ENCODE assay signal across 9 cellular contexts in genomic region chr2:238263204-238264071, GRCh38. TPM values are rescaled to one million over a fixed set of nuclear protein-coding genes. Genes with fewer than 3 reads are reported as not detected.
DNase-seq lines count a peak whose midpoint lies in the region; ATAC-seq and TF ChIP-seq lines count a peak whose summit lies in the region.
"Had no signal": no experiment of that assay in that cellular context is flagged by ENCODE, and none has a peak within 500 bp of the region (broad histone marks: within the 10 kb centered on the region; RNA-seq: fewer than 3 reads in every experiment).

No MANE protein-coding gene starts in this region.

- H3F3A ChIP-seq in OCI-LY1 (ENCODE audit: insufficient read depth, low read length) = no peaks in the 10 kb centered on the region

- H3K9ac ChIP-seq in OCI-LY1 (ENCODE audit: low read length) (no peak overlapping the region), mucosa of stomach (ENCODE audit: low read length) (peak overlapping the region; percentile 20)

- CTCF ChIA-PET in Caco-2 (lab: Charles Lee) = interaction anchor here (0.6 to 1.7 kb wide), 23 partner anchors 8 to 788 kb away, joined by 3 to 13 read pairs (median 4); partner anchors contain the start of genes HES6 and SCLY

- peak; percentile 39 to 72 for TF ChIP-seq CTCF in Caco-2 (IDR thresholded peaks at IDR 0.05; ENCODE audit: insufficient read depth in 1 of 2, low read depth in 1 of 2, low read length in 1 of 2, severe bottlenecking in 1 of 2, unreplicated experiment in 1 of 2)
- peak; percentile 90 for TF ChIP-seq CTCF in OCI-LY1 (IDR thresholded peaks at IDR 0.05; ENCODE audit: low read length)
- peak; percentile 77 for TF ChIP-seq CTCF in epithelial cell of proximal tubule (conservative IDR thresholded peaks at IDR 0.05; ENCODE audit: low read depth, low read length)

- no peak overlapping the region for H2AFZ ChIP-seq in OCI-LY1 (ENCODE audit: low read length)

- no peaks in the 10 kb centered on the region for H3K9me2 ChIP-seq in OCI-LY1 (ENCODE audit: low read depth, low read length)

- H3K27me3 ChIP-seq in Caco-2 (replicated peaks; ENCODE audit: control insufficient read depth, insufficient read depth, low read length) (no peaks in the 10 kb centered on the region), OCI-LY1 (ENCODE audit: insufficient read depth, low read length) (no peaks in the 10 kb centered on the region), mucosa of stomach (ENCODE audit: control insufficient read depth, insufficient read depth, low read length) (no peaks in the 10 kb centered on the region)

- peak overlapping the region; percentile 40 for H3K27ac Mint-ChIP-seq in Caco-2 (ENCODE audit: unreplicated experiment)
- H3K27ac Mint-ChIP-seq: activated naive CD4-positive, alpha-beta T cell treated with anti-CD3 and anti-CD28 coated beads, Interleukin-2, amount 50 U/mL, for 24 hours had no signal

- no peaks in the 10 kb centered on the region for H3K9me3 Mint-ChIP-seq in Caco-2 (ENCODE audit: unreplicated experiment)
- H3K9me3 Mint-ChIP-seq: activated naive CD4-positive, alpha-beta T cell treated with anti-CD3 and anti-CD28 coated beads, Interleukin-2, amount 50 U/mL, for 24 hours had no signal

- H3K36me3 ChIP-seq in Caco-2 (ENCODE audit: control insufficient read depth, insufficient read depth, low read length) = no peaks in the 10 kb centered on the region; the same call in 1 of the 2 replicates
- 0 out of 2 replicates have a peak, but pooled peaks cover 8% of the 10 kb centered on the region for H3K36me3 ChIP-seq in OCI-LY1 (ENCODE audit: insufficient read depth, low read length)
- peaks cover 52% of the 10 kb centered on the region for H3K36me3 ChIP-seq in mucosa of stomach (ENCODE audit: control insufficient read depth, insufficient read depth, low read length)

- no peaks in the 10 kb centered on the region for H3K36me3 Mint-ChIP-seq in Caco-2 (ENCODE audit: insufficient read depth, unreplicated experiment)

- no peaks in the 10 kb centered on the region for H3K4me1 Mint-ChIP-seq in Caco-2 (ENCODE audit: low read depth, unreplicated experiment)

- H3K4me1 ChIP-seq in Caco-2 (peaks cover 5% of the 10 kb centered on the region), OCI-LY1 (ENCODE audit: insufficient read depth, low read length, severe bottlenecking) (no peaks in the 10 kb centered on the region), mucosa of stomach (ENCODE audit: control insufficient read depth, insufficient read depth, low read length) (peaks cover 17% of the 10 kb centered on the region)

- H3K4me2 ChIP-seq in OCI-LY1 (ENCODE audit: low read length) = no peak overlapping the region

- peak overlapping the region; percentile 53 for H3K4me3 Mint-ChIP-seq in Caco-2 (ENCODE audit: unreplicated experiment)
- H3K4me3 Mint-ChIP-seq: activated naive CD4-positive, alpha-beta T cell treated with anti-CD3 and anti-CD28 coated beads, Interleukin-2, amount 50 U/mL, for 24 hours had no signal

- no peaks in the 10 kb centered on the region for H4K20me1 ChIP-seq in OCI-LY1 (ENCODE audit: insufficient read depth, low read length)

- POLR2A ChIA-PET in Caco-2 (lab: Charles Lee) = interaction anchor here (0.6 to 1.3 kb wide), 4 partner anchors 24 to 78 kb away, joined by 3 to 5 read pairs (median 4); partner anchors contain the start of genes HES6 and PER2

- DNase-seq in Caco-2 (peak; percentile 84 to 92), activated T-cell treated with anti-CD3 and anti-CD28 coated beads for 24 hours (ENCODE audit: low read depth) (peak; percentile 56), epithelial cell of proximal tubule (ENCODE audit: low read depth) (peak; percentile 42)
- peak; percentile 36 to 52 for DNase-seq in stimulated activated CD8-positive, alpha-beta memory T cell treated with anti-CD3 and anti-CD28 coated beads, Interleukin-7, amount 100 ng/mL, for 4 hours (ENCODE audit: low read depth in 2 of 2)

- no peak overlapping the region for H3K27ac ChIP-seq in OCI-LY1 (ENCODE audit: low read depth, low read length, poor library complexity, severe bottlenecking)

- no peaks in the 10 kb centered on the region for H3K27me3 Mint-ChIP-seq in Caco-2 (ENCODE audit: insufficient read depth, unreplicated experiment)
- H3K27me3 Mint-ChIP-seq: activated naive CD4-positive, alpha-beta T cell treated with anti-CD3 and anti-CD28 coated beads, Interleukin-2, amount 50 U/mL, for 24 hours had no signal

- intact Hi-C loops in Caco-2 (cut with micrococcal nuclease; ENCODE audit: unreplicated experiment) = loop anchor here (2.0 kb wide), 2 partner anchors 103 to 405 kb away; partner anchors contain the start of gene RAMP1

- H3K4me3 ChIP-seq in Caco-2 (ENCODE audit: low read depth, low read length) (no peak overlapping the region), OCI-LY1 (ENCODE audit: low read depth, low read length, poor library complexity, severe bottlenecking) (no peak overlapping the region), epithelial cell of proximal tubule (ENCODE audit: low read depth, low read length) (no peak overlapping the region), mucosa of stomach (ENCODE audit: low read length) (no peak overlapping the region)

- no peaks in the 10 kb centered on the region for H3K9me3 ChIP-seq in Caco-2
- no peaks in the 10 kb centered on the region for H3K9me3 ChIP-seq in OCI-LY1 (ENCODE audit: low read length)
- no peaks in the 10 kb centered on the region for H3K9me3 ChIP-seq in mucosa of stomach (ENCODE audit: control insufficient read depth, low read length)

- no TSS peak for BruUV-seq in Caco-2 (replicated peaks; lab: Mats Ljungman, UMichigan)

- peak; percentile 51 for ATAC-seq in HG03520 (IDR thresholded peaks at IDR 0.05; ENCODE audit: unreplicated experiment)
- ATAC-seq in HG03521 (IDR thresholded peaks at IDR 0.05; ENCODE audit: unreplicated experiment) = no peak

- H3K79me2 ChIP-seq in OCI-LY1 (ENCODE audit: insufficient read depth, low read length) = no peaks in the 10 kb centered on the region

RNA-seq across cellular contexts. Expression of gene HES6, which starts 23.6 kb away (rescaled TPM):
- total RNA-seq in Caco-2 (2022) (21.2 and 22.1 TPM in 2 replicates), epithelial cell of proximal tubule (20.3 and 25.5 TPM in 2 replicates)

RNA-seq across cellular contexts. Expression of gene PER2, which starts 25.0 kb away (rescaled TPM):
- total RNA-seq in Caco-2 (2022) (12.2 and 12.5 TPM in 2 replicates), epithelial cell of proximal tubule (0.86 and 4.1 TPM in 2 replicates)

RNA-seq across cellular contexts. Expression of gene TRAF3IP1, which starts 56.9 kb away (rescaled TPM):
- total RNA-seq in Caco-2 (2022) = 7.1 and 7.4 TPM in 2 replicates
- 8.2 and 8.5 TPM in 2 replicates for total RNA-seq in epithelial cell of proximal tubule

RNA-seq across cellular contexts. Expression of gene ILKAP, which starts 59.9 kb away (rescaled TPM):
- 31.6 and 32.2 TPM in 2 replicates for total RNA-seq in Caco-2 (2022)
- total RNA-seq in epithelial cell of proximal tubule = 18.2 and 28.9 TPM in 2 replicates
